ENCODE assay signal across 8 cellular contexts in genomic region chr1:85463666-85464496, GRCh38. TPM values are rescaled to one million over a fixed set of nuclear protein-coding genes. Genes with fewer than 3 reads are reported as not detected.
DNase-seq lines count a peak whose midpoint lies in the region; ATAC-seq and TF ChIP-seq lines count a peak whose summit lies in the region.

No MANE protein-coding gene starts in this region.

- H3K4me2 ChIP-seq in HCT116 (ENCODE audit: low read length) (peak overlapping the region; percentile 90), osteoblast (ENCODE audit: insufficient read depth, low read length) (peak overlapping the region; percentile 83)

- H3K9me3 ChIP-seq in BE2C = no peaks in the 10 kb centered on the region
- H3K9me3 ChIP-seq in HCT116 (ENCODE audit: control insufficient read depth in 1 of 2, insufficient read depth in 1 of 2, low read depth in 1 of 2, low read length in 2 of 2) = no peaks in the 10 kb centered on the region
- no peaks in the 10 kb centered on the region for H3K9me3 ChIP-seq in T-helper 17 cell (ENCODE audit: control insufficient read depth, low read length, poor library complexity, severe bottlenecking)
- H3K9me3 ChIP-seq in osteoblast (ENCODE audit: low read depth, low read length) = no peaks in the 10 kb centered on the region

- CTCF ChIA-PET in HCT116 (lab: Charles Lee) = interaction anchor here (0.9 to 1.6 kb wide), 2 partner anchors 32 to 155 kb away, joined by 3 to 5 read pairs; no protein-coding TSS in a partner anchor

- no peaks in the 10 kb centered on the region for H3K4me1 Mint-ChIP-seq in T-helper 17 cell

- peak overlapping the region; percentile 57 for H3K9ac ChIP-seq in HCT116 (ENCODE audit: low read length)

- peaks cover 69% of the 10 kb centered on the region for H3K27me3 Mint-ChIP-seq in T-helper 17 cell

- DNase-seq in BE2C (no peak), HCT116 (ENCODE audit: low read depth, low spot score) (no peak), T-helper 17 cell (no peak), foreskin keratinocyte (peak in 1 of 2 donors; percentile 25), osteoblast (ENCODE audit: insufficient read length, low spot score, missing footprints) (peak; percentile 69), NCI-H2029 treated with DMSO at 0.1 percent for 48 hours (lab: John Stamatoyannopoulos, UW) (no peak), erythroblast (lab: John Stamatoyannopoulos, UW) (no peak)
- DNase-seq in effector CD4-positive, alpha-beta T cell = no peak

- intact Hi-C loops in HCT116 (cut with micrococcal nuclease) = no loop called here

- H3K79me2 ChIP-seq in HCT116 (ENCODE audit: insufficient read depth, low read length) (peaks cover 12% of the 10 kb centered on the region), osteoblast (ENCODE audit: insufficient read depth, low read length) (peaks cover 84% of the 10 kb centered on the region)

- peaks cover 2% of the 10 kb centered on the region for H3K36me3 Mint-ChIP-seq in T-helper 17 cell (ENCODE audit: low read depth)

- TSS peak; percentile 37 for BruUV-seq in HCT116 (replicated peaks; lab: Mats Ljungman, UMichigan)

- H3K27me3 ChIP-seq in BE2C (no peaks in the 10 kb centered on the region), HCT116 (ENCODE audit: insufficient read depth, low read length) (no peaks in the 10 kb centered on the region), foreskin keratinocyte (no peaks in the 10 kb centered on the region), osteoblast (ENCODE audit: insufficient read depth, low read length) (no peaks in the 10 kb centered on the region)

- TF ChIP-seq RAD21 in HCT116 (IDR thresholded peaks at IDR 0.05; ENCODE audit: low read depth) = no peak

- RAD21 ChIA-PET in HCT116 (lab: Charles Lee; ENCODE audit: low non-redundant PET in 1 of 2, low total read pairs in 2 of 2, uncharacterized antibody in 2 of 2, unreplicated experiment in 2 of 2) = no interaction called here

- POLR2A ChIA-PET in HCT116 (lab: Charles Lee) = no interaction called here

- H2AFZ ChIP-seq in HCT116 (ENCODE audit: low read depth, low read length, poor library complexity, severe bottlenecking) = peak overlapping the region; percentile 48
- no peak overlapping the region for H2AFZ ChIP-seq in osteoblast (ENCODE audit: low read length)

- H3K27ac ChIP-seq in HCT116 (ENCODE audit: low read depth, low read length) (peak overlapping the region; percentile 79; the same call in 1 of the 2 replicates), foreskin keratinocyte (no peak overlapping the region), osteoblast (ENCODE audit: low read depth, low read length) (peak overlapping the region; percentile 89)

- TF ChIP-seq POLR2A in HCT116 (IDR thresholded peaks at IDR 0.05; ENCODE audit: borderline replicate concordance, extremely low read depth, insufficient read depth, insufficient read length) (no peak), erythroblast (IDR thresholded peaks at IDR 0.05; ENCODE audit: low read length) (no peak)

- H3K9me2 ChIP-seq in HCT116 (ENCODE audit: insufficient read depth) = no peaks in the 10 kb centered on the region

- H3K4me3 ChIP-seq in BE2C (ENCODE audit: low read depth, low read length) (peak overlapping the region; percentile 80), HCT116 (replicated peaks in 1 of 2; ENCODE audit: low read depth in 1 of 2, low read length in 2 of 2) (peak overlapping the region; percentile 62 to 65), osteoblast (ENCODE audit: insufficient read depth, low read length) (peak overlapping the region; percentile 85)

- no peak overlapping the region for H3K27ac Mint-ChIP-seq in T-helper 17 cell

- peak overlapping the region; percentile 65 for H3K4me3 Mint-ChIP-seq in T-helper 17 cell

- H3K36me3 ChIP-seq in BE2C (no peaks in the 10 kb centered on the region), HCT116 (ENCODE audit: control insufficient read depth in 1 of 2, insufficient read depth in 2 of 2, low read length in 2 of 2) (no peaks in the 10 kb centered on the region), osteoblast (ENCODE audit: insufficient read depth, low read length) (peaks cover 7% of the 10 kb centered on the region)

- TF ChIP-seq CTCF in BE2C (IDR thresholded peaks at IDR 0.05; ENCODE audit: low read depth, low read length) (no peak), HCT116 (IDR thresholded peaks at IDR 0.05 in 2 of 3, conservative IDR thresholded peaks at IDR 0.05 in 1 of 3; ENCODE audit: borderline replicate concordance in 1 of 3, insufficient read depth in 1 of 3, low read depth in 2 of 3, low read length in 2 of 3) (no peak), foreskin keratinocyte (conservative IDR thresholded peaks at IDR 0.05) (no peak), osteoblast (IDR thresholded peaks at IDR 0.05; ENCODE audit: extremely low read depth, low read depth, low read length) (no peak)

- H3K4me1 ChIP-seq in BE2C = no peaks in the 10 kb centered on the region
- H3K4me1 ChIP-seq in HCT116 (ENCODE audit: control insufficient read depth in 1 of 2, insufficient read depth in 2 of 2, low read length in 2 of 2) = peaks cover 14 to 27% of the 10 kb centered on the region in 2 experiments; a peak in 3 of 4 replicates
- H3K4me1 ChIP-seq in foreskin keratinocyte = no peaks in the 10 kb centered on the region
- peaks cover 38% of the 10 kb centered on the region for H3K4me1 ChIP-seq in osteoblast (ENCODE audit: insufficient read depth, low read length)

- H4K20me1 ChIP-seq in HCT116 (ENCODE audit: insufficient read depth) (no peaks in the 10 kb centered on the region), osteoblast (ENCODE audit: insufficient read depth, low read length) (peaks cover 25% of the 10 kb centered on the region)

- ATAC-seq in HCT116 = no peak; the same call in 1 of the 2 replicates
- no peak for ATAC-seq in T-helper 17 cell
- peak; percentile 1 for ATAC-seq in foreskin keratinocyte

TF ChIP-seq in HCT116, 20 proteins besides CTCF, POLR2A, EP300 and RAD21:
- TF ChIP-seq SRF (IDR thresholded peaks at IDR 0.05; ENCODE audit: low read depth) (no peak), EZH2 (IDR thresholded peaks at IDR 0.05) (no peak), YY1 (IDR thresholded peaks at IDR 0.05; ENCODE audit: extremely low read depth, insufficient replicate concordance, low read depth, low read length) (no peak)
TF ChIP-seq in HCT116: peak in this region for 0.

RNA-seq across cellular contexts. Expression of gene DDAH1, which starts 1.1 kb away (rescaled TPM):
- 14.5 TPM for polyA plus RNA-seq in BE2C (2012; ENCODE audit: insufficient read depth, insufficient read length, low read depth)
- total RNA-seq in HCT116 (2021; ENCODE audit: unreplicated experiment) (16.6 TPM), T-helper 17 cell (not detected), foreskin keratinocyte (10.4 and 14.9 TPM in 2 replicates), osteoblast (89.0 and 89.6 TPM in 2 replicates)
- polyA plus RNA-seq in HCT116 (2012) = 5.9 and 7.0 TPM in 2 replicates
- 4.4 and 7.1 TPM in 2 replicates for polyA plus RNA-seq in foreskin keratinocyte
